Comparison of ENCODE assay signal across 8 cellular contexts in the genomic region with DNA sequence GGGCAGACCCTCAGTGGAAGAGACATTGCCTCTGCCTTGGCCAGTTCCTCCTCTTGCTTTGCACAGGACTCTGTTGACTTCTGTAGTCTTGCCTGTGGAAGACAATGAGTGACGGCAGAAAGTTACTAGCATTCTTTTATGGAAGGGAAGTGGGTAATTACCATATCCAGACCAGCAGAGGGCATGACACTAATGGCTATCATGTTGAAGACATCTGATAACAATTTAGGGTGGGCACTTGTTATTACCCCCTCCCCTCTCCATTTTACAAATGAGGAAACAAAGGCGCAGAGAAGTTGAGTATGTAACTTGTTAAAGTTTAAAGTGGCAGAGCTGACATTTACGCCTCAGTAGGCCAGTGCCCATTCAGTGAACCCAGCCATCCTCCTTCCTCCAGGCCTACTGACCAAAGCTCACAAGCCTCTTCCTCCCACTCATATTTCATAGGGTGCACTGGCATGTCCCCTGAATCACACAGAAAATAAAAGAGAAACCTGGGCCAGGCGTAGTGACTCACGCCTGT. TPM values are rescaled to one million over a fixed set of nuclear protein-coding genes. Genes with fewer than 3 reads are reported as not detected.
A peak's percentile ranks its signal among the peaks of the same experiment; 100 is the strongest.
DNase-seq lines count a peak whose midpoint lies in the region; ATAC-seq, FAIRE-seq and TF ChIP-seq lines count a peak whose summit lies in the region.

No MANE protein-coding gene starts in this region.

- H3K9ac ChIP-seq in adipocyte (ENCODE audit: low read length) (no peak overlapping the region), HepG2 (ENCODE audit: insufficient read depth, low read depth, low read length) (no peak overlapping the region)

- no peak for FAIRE-seq in HepG2 (lab: Jason Lieb, UNC)

- TF ChIP-seq EP300 in HepG2 (IDR thresholded peaks at IDR 0.05; ENCODE audit: low read depth in 2 of 2, low read length in 2 of 2) = no peak
- no peak for TF ChIP-seq EP300 in HepG2 (CRISPR knock-in tag; IDR thresholded peaks at IDR 0.05; ENCODE audit: borderline replicate concordance)

- H3K36me3 ChIP-seq in adipocyte (ENCODE audit: control insufficient read depth, insufficient read depth, low read length, severe bottlenecking) = no peaks in the 10 kb centered on the region
- H3K36me3 ChIP-seq in HepG2 (replicated peaks in 1 of 2; ENCODE audit: control insufficient read depth in 1 of 2, insufficient read depth in 2 of 2, low read length in 2 of 2) = no peaks in the 10 kb centered on the region

- TF ChIP-seq POLR2A in HepG2 (IDR thresholded peaks at IDR 0.05; ENCODE audit: insufficient read depth in 1 of 2, low read depth in 2 of 2, low read length in 2 of 2) = no peak

- no peaks in the 10 kb centered on the region for H3K79me2 ChIP-seq in HepG2 (ENCODE audit: insufficient read depth, low read length)

- ATAC-seq in HepG2 = no peak
- ATAC-seq in HG03469 (IDR thresholded peaks at IDR 0.05; ENCODE audit: unreplicated experiment) = no peak
- ATAC-seq in GM21447 (IDR thresholded peaks at IDR 0.05; ENCODE audit: unreplicated experiment) = no peak

- no TSS peak for BruUV-seq in HepG2 (replicated peaks; lab: Mats Ljungman, UMichigan)

- no peaks in the 10 kb centered on the region for H4K20me1 ChIP-seq in HepG2 (ENCODE audit: insufficient read depth, low read length)

- in situ Hi-C loops in HepG2 (cut with HindIII; ENCODE audit: extremely low pct_ligation_motif_present, low pct_unique_long_range_greater_than_20kb) = loop anchor here (25.0 kb wide), 1 partner anchor 745 kb away; no protein-coding TSS in a partner anchor

- intact Hi-C loops in HepG2 (cut with micrococcal nuclease; ENCODE audit: unreplicated experiment) = no loop called here

- H3K27me3 ChIP-seq in HL-60 (ENCODE audit: insufficient read depth, poor library complexity, severe bottlenecking) (no peaks in the 10 kb centered on the region), adipocyte (replicated peaks; ENCODE audit: control insufficient read depth, insufficient read depth, low read length) (peaks cover 7% of the 10 kb centered on the region), HepG2 (ENCODE audit: control insufficient read depth in 1 of 2, insufficient read depth in 2 of 2, low read length in 2 of 2) (no peaks in the 10 kb centered on the region; a peak in 1 of 5 replicates)

- POLR2A ChIA-PET in HepG2 (lab: Yijun Ruan, JAX) = no interaction called here

- TF ChIP-seq CTCF in HL-60 (IDR thresholded peaks at IDR 0.05; ENCODE audit: insufficient read depth, low read length) (peak; percentile 63), HepG2 (CRISPR knock-in tag; IDR thresholded peaks at IDR 0.05) (peak; percentile 34)

- H3K4me1 ChIP-seq in adipocyte (ENCODE audit: control insufficient read depth, insufficient read depth, low read length) (peaks cover 7% of the 10 kb centered on the region), HepG2 (ENCODE audit: insufficient read depth, low read length) (no peaks in the 10 kb centered on the region)

- DNase-seq in COLO829 (ENCODE audit: low spot score) (peak; percentile 22), HL-60 (ENCODE audit: low read depth in 1 of 2, low spot score in 1 of 2) (no peak), adipocyte (ENCODE audit: low read depth) (peak; percentile 33), HepG2 (ENCODE audit: low spot score) (no peak), NCI-H524 treated with DMSO at 0.1 percent for 48 hours (lab: John Stamatoyannopoulos, UW) (no peak), NCI-H526 treated with DMSO at 0.1 percent for 48 hours (lab: John Stamatoyannopoulos, UW) (no peak)

- no peak overlapping the region for H2AFZ ChIP-seq in HepG2 (ENCODE audit: low read length)

- CTCF ChIA-PET in HepG2 (lab: Yijun Ruan, JAX; ENCODE audit: low intra/inter-chr PET ratio, low total read pairs) = no interaction called here

- H3K27ac ChIP-seq in HL-60 (replicated peaks) (no peak overlapping the region), HepG2 (ENCODE audit: extremely low read length, insufficient read depth, low read length) (no peak overlapping the region)

- no peak overlapping the region for H3K4me3 ChIP-seq in HL-60 (replicated peaks; ENCODE audit: insufficient read depth, low read length)
- no peak overlapping the region for H3K4me3 ChIP-seq in adipocyte (ENCODE audit: low read length)
- no peak overlapping the region for H3K4me3 ChIP-seq in HepG2 (replicated peaks in 1 of 3; ENCODE audit: insufficient read depth in 1 of 3, low read depth in 2 of 3, low read length in 3 of 3)

- H3K4me2 ChIP-seq in HepG2 (ENCODE audit: low read depth, low read length) = no peak overlapping the region

- no peak for TF ChIP-seq RAD21 in HepG2 (CRISPR knock-in tag; IDR thresholded peaks at IDR 0.05)

- H3K9me3 ChIP-seq in adipocyte (ENCODE audit: control insufficient read depth, low read length) (no peaks in the 10 kb centered on the region), HepG2 (ENCODE audit: low read length) (no peaks in the 10 kb centered on the region)

- 21% methylated on average over 4 of the region's 5 CpGs for WGBS in HepG2 (ENCODE audit: low lambda C conversion rate)

TF ChIP-seq in HepG2, 621 proteins besides CTCF, POLR2A, EP300 and RAD21:
- TF ChIP-seq ZC3H4 (CRISPR knock-in tag; IDR thresholded peaks at IDR 0.05; ENCODE audit: borderline replicate concordance) = no peak

RNA-seq across cellular contexts. Expression of a gene that starts 48.2 kb away (rescaled TPM):
- 0.60 and 0.81 TPM in 2 replicates for total RNA-seq in HepG2 (2016; rRNA removed; fragmentation: Illumina TruSeq; extraction: Trizol)
- total RNA-seq in HepG2 (2016; cell fraction: cytosol; rRNA removed; fragmentation: Illumina TruSeq; extraction: Trizol; ENCODE audit: low read depth) = 0.53 and 0.81 TPM in 2 replicates
- 0.61 and 0.70 TPM in 2 replicates for total RNA-seq in HepG2 (2016; cell fraction: insoluble cytoplasmic fraction; rRNA removed; fragmentation: Illumina TruSeq; extraction: Trizol)
- total RNA-seq in HepG2 (2016; cell fraction: membrane; rRNA removed; fragmentation: Illumina TruSeq; extraction: Trizol) = 0.37 and 0.38 TPM in 2 replicates
- 1.9 and 2.6 TPM in 2 replicates for total RNA-seq in HepG2 (2016; cell fraction: nucleus; rRNA removed; fragmentation: Illumina TruSeq; extraction: Trizol)
- polyA plus RNA-seq in HepG2 (2011; rRNA removed) = 0.17 and 0.20 TPM in 2 replicates
- 0.12 and 0.17 TPM in 2 replicates for polyA plus RNA-seq in HepG2 (2011; cell fraction: cytosol; rRNA removed)
- 0.24 and 0.31 TPM in 2 replicates for polyA plus RNA-seq in HepG2 (2011; cell fraction: nucleus; rRNA removed)
- 0.36 and 0.63 TPM in 2 replicates for polyA plus RNA-seq in HepG2 (2012)
- 0.02 and 0.10 TPM in 2 replicates for polyA plus RNA-seq in HepG2 (2016; cell fraction: cytosol; fragmentation: Illumina TruSeq; extraction: Trizol; ENCODE audit: low read depth)
- 0.33 and 0.41 TPM in 2 replicates for polyA plus RNA-seq in HepG2 (2016; cell fraction: insoluble cytoplasmic fraction; fragmentation: Illumina TruSeq; extraction: Trizol; ENCODE audit: low read depth)
- 0.08 and 0.21 TPM in 2 replicates for polyA plus RNA-seq in HepG2 (2016; cell fraction: membrane; fragmentation: Illumina TruSeq; extraction: Trizol; ENCODE audit: low read depth)
- 0.48 and 1.1 TPM in 2 replicates for polyA plus RNA-seq in HepG2 (2016; cell fraction: nucleus; fragmentation: Illumina TruSeq; extraction: Trizol; ENCODE audit: insufficient read depth, low read depth)
- 0.46 and 1.4 TPM in 2 replicates for polyA minus RNA-seq in HepG2 (2011; rRNA and poly(A)+ RNA removed; ENCODE audit: low replicate concordance)
- polyA minus RNA-seq in HepG2 (2011; cell fraction: cytosol; rRNA and poly(A)+ RNA removed) = 0.62 and 1.4 TPM in 2 replicates
- polyA minus RNA-seq in HepG2 (2011; cell fraction: nucleus; rRNA and poly(A)+ RNA removed) = 4.6 and 7.0 TPM in 2 replicates

Comparison
In these comparisons a context has a peak if more than half of its experiments do, and no peak if none do; other contexts are left out.
1. DNase-seq: peak in COLO829 (single experiment) and adipocyte (single experiment); none in HL-60 (0 of 2), HepG2 (single experiment), NCI-H524 treated with DMSO at 0.1 percent for 48 hours (single experiment) and NCI-H526 treated with DMSO at 0.1 percent for 48 hours (single experiment).